In the genomic region with DNA sequence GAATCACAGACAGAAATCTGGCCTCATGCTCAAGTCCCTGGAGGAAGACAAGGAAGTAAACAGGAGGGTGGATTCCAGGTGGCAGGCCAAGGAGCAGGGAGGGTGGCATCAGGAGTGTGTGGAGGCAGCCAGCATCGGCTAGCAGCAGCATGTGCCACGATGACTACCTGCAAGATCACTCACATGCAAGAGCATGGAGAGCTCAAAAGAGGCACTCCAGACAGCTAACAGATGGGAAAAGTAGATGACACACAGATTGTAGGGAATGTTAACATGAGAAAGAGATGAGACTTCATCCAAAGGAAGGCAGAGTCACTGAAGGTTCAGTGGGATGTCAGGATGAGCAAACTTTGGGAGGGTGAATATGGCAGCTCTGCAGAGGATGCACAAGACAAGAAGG, we compare ENCODE assay signal across 23 cellular contexts.
"Had no signal": no experiment of that assay in that cellular context is flagged by ENCODE, and none has a peak within 500 bp of the region (broad histone marks: within the 10 kb centered on the region; RNA-seq: fewer than 3 reads in every experiment).

No MANE protein-coding gene starts in this region.

- H3K36me3 ChIP-seq: gastrocnemius medialis, left ventricle myocardium inferior, neutrophil, upper lobe of left lung had no signal

- DNase-seq: activated CD4-positive, alpha-beta memory T cell treated with anti-CD3 and anti-CD28 coated beads, Interleukin-2, amount 10 ng/mL, durations not matched to agents 7 days and 5 days; activated CD4-positive, alpha-beta T cell treated with anti-CD3 and anti-CD28 coated beads for 48 hours; activated CD4-positive, CD25-positive, alpha-beta regulatory T cell; activated naive CD4-positive, alpha-beta T cell; activated naive CD8-positive, alpha-beta T cell treated with anti-CD3 and anti-CD28 coated beads for 36 hours; activated T-cell treated with anti-CD3 and anti-CD28 coated beads, Interleukin-2, amount 50 U/mL, for 1 hour; amniotic stem cell; effector memory CD8-positive, alpha-beta T cell; gastrocnemius medialis; head of caudate nucleus; kidney; left ventricle myocardium inferior; natural killer cell; stimulated activated CD4-positive, alpha-beta T cell treated with anti-CD3 and anti-CD28 coated beads, Interleukin-4, amount 100 ng/mL, for 24 hours; T-helper 1 cell; T-helper 9 cell; testis; upper lobe of left lung had no signal

- ATAC-seq: activated T-helper 17 cell treated with anti-CD3 and anti-CD28 coated beads, Interleukin-2, amount 50 U/mL, for 72 hours; effector memory CD8-positive, alpha-beta T cell; gastrocnemius medialis; natural killer cell; sciatic nerve; stimulated activated memory B cell treated with anti-CD40 and anti-IgM and Interleukin-4, amounts not matched to agents 10 μg/mL and 1 μg/mL and 100 μg/mL, for 72 hours had no signal

- H3K9me3 ChIP-seq: gastrocnemius medialis, neutrophil, testis, upper lobe of left lung had no signal

- H3K27me3 ChIP-seq: gastrocnemius medialis, neutrophil, testis, upper lobe of left lung had no signal

- H3K27ac ChIP-seq: gastrocnemius medialis, left ventricle myocardium inferior, neutrophil, testis, upper lobe of left lung had no signal

- H3K4me3 ChIP-seq: gastrocnemius medialis, left ventricle myocardium inferior, smooth muscle cell, testis, upper lobe of left lung had no signal

- H3K4me1 ChIP-seq: gastrocnemius medialis, testis, upper lobe of left lung had no signal
